ENCODE assay signal across 12 cellular contexts in genomic region chr1:91791691-91792392, GRCh38.
DNase-seq lines count a peak whose midpoint lies in the region; ATAC-seq and TF ChIP-seq lines count a peak whose summit lies in the region.
"Had no signal": no experiment of that assay in that cellular context is flagged by ENCODE, and none has a peak within 500 bp of the region (broad histone marks: within the 10 kb centered on the region; RNA-seq: fewer than 3 reads in every experiment).

No MANE protein-coding gene starts in this region.

- TF ChIP-seq CTCF in WERI-Rb-1 (IDR thresholded peaks at IDR 0.05; ENCODE audit: low read depth, low read length) (no peak), right lobe of liver (IDR thresholded peaks at IDR 0.05) (no peak), upper lobe of right lung (IDR thresholded peaks at IDR 0.05) (no peak)

- CTCF ChIA-PET in activated naive CD4-positive, alpha-beta T cell treated with anti-CD3 and anti-CD28 coated beads, Interleukin-2, amount 10 ng/mL, durations not matched to agents 7 days and 5 days (lab: Charles Lee) = interaction anchor here (1.5 to 2.9 kb wide), 3 partner anchors 14 to 279 kb away, joined by 3 to 10 read pairs (median 3); partner anchors contain the start of gene TGFBR3

- peak overlapping the region; percentile 12 for H3K27ac Mint-ChIP-seq in activated naive CD4-positive, alpha-beta T cell treated with anti-CD3 and anti-CD28 coated beads, Interleukin-2, amount 10 ng/mL, durations not matched to agents 7 days and 5 days
- H3K27ac Mint-ChIP-seq: B cell had no signal

- TF ChIP-seq POLR2A in right lobe of liver (IDR thresholded peaks at IDR 0.05) = no peak

- peaks cover 43% of the 10 kb centered on the region for H3K4me1 Mint-ChIP-seq in activated naive CD4-positive, alpha-beta T cell treated with anti-CD3 and anti-CD28 coated beads, Interleukin-2, amount 10 ng/mL, durations not matched to agents 7 days and 5 days
- H3K4me1 Mint-ChIP-seq: B cell had no signal

- peaks cover 2% of the 10 kb centered on the region for H3K9me3 Mint-ChIP-seq in activated naive CD4-positive, alpha-beta T cell treated with anti-CD3 and anti-CD28 coated beads, Interleukin-2, amount 10 ng/mL, durations not matched to agents 7 days and 5 days

- H3K27me3 Mint-ChIP-seq in activated naive CD4-positive, alpha-beta T cell treated with anti-CD3 and anti-CD28 coated beads, Interleukin-2, amount 10 ng/mL, durations not matched to agents 7 days and 5 days = peaks cover 4% of the 10 kb centered on the region

- H3K27ac ChIP-seq in WERI-Rb-1 (peak overlapping the region; percentile 65), right lobe of liver (peak overlapping the region in 2 of 3 donors; percentile 16 to 24), upper lobe of right lung (peak overlapping the region; percentile 19)

- no peaks in the 10 kb centered on the region for H3K36me3 ChIP-seq in WERI-Rb-1
- H3K36me3 ChIP-seq in right lobe of liver = no peaks in the 10 kb centered on the region
- H3K36me3 ChIP-seq in upper lobe of right lung = peaks cover 4% of the 10 kb centered on the region
- H3K36me3 ChIP-seq: ovary had no signal

- intact Hi-C loops in right lobe of liver (cut with DNase I) (no loop called here), upper lobe of right lung (cut with DNase I) (no loop called here)

- H3K36me3 Mint-ChIP-seq in activated naive CD4-positive, alpha-beta T cell treated with anti-CD3 and anti-CD28 coated beads, Interleukin-2, amount 10 ng/mL, durations not matched to agents 7 days and 5 days = peaks cover 38% of the 10 kb centered on the region

- DNase-seq in activated naive CD4-positive, alpha-beta T cell treated with anti-CD3 and anti-CD28 coated beads, Interleukin-2, amount 10 ng/mL, durations not matched to agents 7 days and 5 days = no peak
- no peak for DNase-seq in activated naive CD4-positive, alpha-beta T cell treated with Interleukin-2 at 50 U/mL for 16 hours
- DNase-seq in WERI-Rb-1 (peak; percentile 22), right lobe of liver (no peak), upper lobe of right lung (no peak), anterior cingulate cortex (lab: John Stamatoyannopoulos, UW) (no peak), DMS79 treated with DMSO at 0.1 percent for 48 hours (lab: John Stamatoyannopoulos, UW) (no peak)
- DNase-seq: activated CD4-positive, alpha-beta T cell treated with anti-CD3 and anti-CD28 coated beads for 48 hours; ovary had no signal

- H3K4me3 Mint-ChIP-seq in activated naive CD4-positive, alpha-beta T cell treated with anti-CD3 and anti-CD28 coated beads, Interleukin-2, amount 10 ng/mL, durations not matched to agents 7 days and 5 days = no peak overlapping the region
- H3K4me3 Mint-ChIP-seq: B cell had no signal

- H3K4me1 ChIP-seq in right lobe of liver (peaks cover 0 to 4% (median 0%) of the 10 kb centered on the region in 4 donors), upper lobe of right lung (peaks cover 47% of the 10 kb centered on the region)

- H3K9me3 ChIP-seq in WERI-Rb-1 (ENCODE audit: severe bottlenecking) (peaks cover 5% of the 10 kb centered on the region), right lobe of liver (no peaks in the 10 kb centered on the region), upper lobe of right lung (no peaks in the 10 kb centered on the region)
- H3K9me3 ChIP-seq: ovary had no signal

- WGBS in right lobe of liver (ENCODE audit: insufficient coverage, low coverage, low lambda C conversion rate, missing lambda C conversion rate) = 70% methylated on average over 3 of the region's 7 CpGs

- H3K4me3 ChIP-seq in WERI-Rb-1 (ENCODE audit: low read depth, low read length) (no peak overlapping the region), right lobe of liver (no peak overlapping the region), upper lobe of right lung (no peak overlapping the region)
- H3K4me3 ChIP-seq: ovary had no signal

- ATAC-seq in right lobe of liver (peak in 2 of 4 donors; percentile 14 to 26), upper lobe of right lung (no peak), HG03139 (IDR thresholded peaks at IDR 0.05; ENCODE audit: unreplicated experiment) (no peak)
- ATAC-seq: Right ventricle myocardium inferior had no signal

- H3K27me3 ChIP-seq in WERI-Rb-1 (ENCODE audit: insufficient read depth, low read depth, severe bottlenecking) (no peaks in the 10 kb centered on the region), right lobe of liver (no peaks in the 10 kb centered on the region), upper lobe of right lung (no peaks in the 10 kb centered on the region)
- H3K27me3 ChIP-seq: ovary had no signal
